Comparison of ENCODE assay signal across 9 cellular contexts in genomic region chr12:122874081-122874480, GRCh38. TPM values are rescaled to one million over a fixed set of nuclear protein-coding genes. Genes with fewer than 3 reads are reported as not detected.
DNase-seq lines count a peak whose midpoint lies in the region; ATAC-seq and TF ChIP-seq lines count a peak whose summit lies in the region.
"Had no signal": no experiment of that assay in that cellular context is flagged by ENCODE, and none has a peak within 500 bp of the region (broad histone marks: within the 10 kb centered on the region; RNA-seq: fewer than 3 reads in every experiment).

No MANE protein-coding gene starts in this region.

- H3K9me3 Mint-ChIP-seq in GM23338 = no peaks in the 10 kb centered on the region
- no peaks in the 10 kb centered on the region for H3K9me3 Mint-ChIP-seq in activated CD4-positive, alpha-beta T cell treated with anti-CD3 and anti-CD28 coated beads, Interleukin-2, amount 10 ng/mL, durations not matched to agents 24 days and 14 days
- no peaks in the 10 kb centered on the region for H3K9me3 Mint-ChIP-seq in endodermal cell

- no peak overlapping the region for H3K27ac Mint-ChIP-seq in GM23338
- no peak overlapping the region for H3K27ac Mint-ChIP-seq in activated CD4-positive, alpha-beta T cell treated with anti-CD3 and anti-CD28 coated beads, Interleukin-2, amount 10 ng/mL, durations not matched to agents 24 days and 14 days
- H3K27ac Mint-ChIP-seq in endodermal cell = no peak overlapping the region

- H4K20me1 ChIP-seq in GM23338 (replicated peaks; ENCODE audit: insufficient read depth) = peaks cover 83% of the 10 kb centered on the region
- H4K20me1 ChIP-seq in osteoblast (ENCODE audit: insufficient read depth, low read length) = peaks cover 45% of the 10 kb centered on the region

- H3K79me2 ChIP-seq in GM23338 (replicated peaks; ENCODE audit: insufficient read depth) = peaks cover 23% of the 10 kb centered on the region
- peaks cover 99% of the 10 kb centered on the region for H3K79me2 ChIP-seq in osteoblast (ENCODE audit: insufficient read depth, low read length)

- no peak overlapping the region for H3K9ac ChIP-seq in endodermal cell (ENCODE audit: extremely low read depth, low read length, poor library complexity, severe bottlenecking)

- H3K27me3 Mint-ChIP-seq in GM23338 (ENCODE audit: insufficient read depth, low read depth, poor library complexity) (peaks cover 99% of the 10 kb centered on the region), endodermal cell (ENCODE audit: insufficient read depth) (peaks cover 100% of the 10 kb centered on the region)
- H3K27me3 Mint-ChIP-seq in activated CD4-positive, alpha-beta T cell treated with anti-CD3 and anti-CD28 coated beads, Interleukin-2, amount 10 ng/mL, durations not matched to agents 24 days and 14 days = peaks cover 20% of the 10 kb centered on the region

- H3K9me3 ChIP-seq in endodermal cell (ENCODE audit: control insufficient read depth, low read length) = no peaks in the 10 kb centered on the region
- no peaks in the 10 kb centered on the region for H3K9me3 ChIP-seq in osteoblast (ENCODE audit: low read depth, low read length)

- no peak for TF ChIP-seq CTCF in GM23338 (conservative IDR thresholded peaks at IDR 0.05; ENCODE audit: low read depth in 2 of 2)
- TF ChIP-seq CTCF in endodermal cell (conservative IDR thresholded peaks at IDR 0.05) = peak; percentile 48
- no peak for TF ChIP-seq CTCF in osteoblast (IDR thresholded peaks at IDR 0.05; ENCODE audit: extremely low read depth, low read depth, low read length)

- H3K4me1 ChIP-seq in GM23338 (ENCODE audit: insufficient read depth) (peaks cover 37% of the 10 kb centered on the region), endodermal cell (ENCODE audit: control insufficient read depth, insufficient read depth, low read length) (peaks cover 11% of the 10 kb centered on the region), osteoblast (ENCODE audit: insufficient read depth, low read length) (peaks cover 19% of the 10 kb centered on the region)

- H3K4me2 ChIP-seq in GM23338 (no peak overlapping the region), osteoblast (ENCODE audit: insufficient read depth, low read length) (no peak overlapping the region)

- peak; percentile 48 for ATAC-seq in GM23338
- ATAC-seq in HG02678 (IDR thresholded peaks at IDR 0.05; ENCODE audit: unreplicated experiment) = no peak
- no peak for ATAC-seq in GM19452 (IDR thresholded peaks at IDR 0.05; ENCODE audit: unreplicated experiment)

- whole genome bisulfite sequencing in endodermal cell (ENCODE audit: insufficient coverage in 1 of 2, insufficient read length in 1 of 2), 2 experiments = 48 to 49% methylated on average over 10 to 12 of the region's 12 CpGs

- H3K4me3 ChIP-seq in GM23338 (no peak overlapping the region), endodermal cell (ENCODE audit: low read length) (no peak overlapping the region), osteoblast (ENCODE audit: insufficient read depth, low read length) (no peak overlapping the region)

- no peaks in the 10 kb centered on the region; the same call in 1 of the 2 replicates for H3F3A ChIP-seq in GM23338 (replicated peaks; ENCODE audit: low read depth)

- H2AFZ ChIP-seq in GM23338 (no peak overlapping the region), osteoblast (ENCODE audit: low read length) (no peak overlapping the region)

- H3K36me3 ChIP-seq in GM23338 (ENCODE audit: insufficient read depth) (no peaks in the 10 kb centered on the region), endodermal cell (ENCODE audit: control insufficient read depth, insufficient read depth, low read length) (peaks cover 20% of the 10 kb centered on the region), osteoblast (ENCODE audit: insufficient read depth, low read length) (peaks cover 21% of the 10 kb centered on the region)

- H3K27ac ChIP-seq in GM23338 (ENCODE audit: low read depth) (no peak overlapping the region), endodermal cell (ENCODE audit: low read depth, low read length) (no peak overlapping the region), osteoblast (ENCODE audit: low read depth, low read length) (no peak overlapping the region)

- intact Hi-C loops in activated CD4-positive, alpha-beta T cell treated with anti-CD3 and anti-CD28 coated beads, Interleukin-2, amount 10 ng/mL, durations not matched to agents 24 days and 14 days (cut with micrococcal nuclease) = loop anchor here (2.0 to 10.0 kb wide), 2 partner anchors 25 to 201 kb away; no protein-coding TSS in a partner anchor

- H3K4me3 Mint-ChIP-seq in GM23338 = no peak overlapping the region
- H3K4me3 Mint-ChIP-seq in activated CD4-positive, alpha-beta T cell treated with anti-CD3 and anti-CD28 coated beads, Interleukin-2, amount 10 ng/mL, durations not matched to agents 24 days and 14 days = no peak overlapping the region
- H3K4me3 Mint-ChIP-seq in endodermal cell = no peak overlapping the region

- H3K36me3 Mint-ChIP-seq in GM23338 (ENCODE audit: low read depth) = peaks cover 27% of the 10 kb centered on the region
- H3K36me3 Mint-ChIP-seq in activated CD4-positive, alpha-beta T cell treated with anti-CD3 and anti-CD28 coated beads, Interleukin-2, amount 10 ng/mL, durations not matched to agents 24 days and 14 days (ENCODE audit: low read depth) = peaks cover 46% of the 10 kb centered on the region
- H3K36me3 Mint-ChIP-seq in endodermal cell (ENCODE audit: low read depth) = peaks cover 31% of the 10 kb centered on the region

- H3K9me2 ChIP-seq in GM23338 (ENCODE audit: insufficient read depth) = no peaks in the 10 kb centered on the region

- peaks cover 36% of the 10 kb centered on the region for H3K4me1 Mint-ChIP-seq in GM23338
- H3K4me1 Mint-ChIP-seq in activated CD4-positive, alpha-beta T cell treated with anti-CD3 and anti-CD28 coated beads, Interleukin-2, amount 10 ng/mL, durations not matched to agents 24 days and 14 days = peaks cover 66% of the 10 kb centered on the region
- peaks cover 31% of the 10 kb centered on the region for H3K4me1 Mint-ChIP-seq in endodermal cell

- DNase-seq in GM23338 (ENCODE audit: low spot score) (peak; percentile 64), endodermal cell (peak; percentile 74), osteoblast (ENCODE audit: insufficient read length, low spot score, missing footprints) (no peak), DMS53 (lab: John Stamatoyannopoulos, UW) (no peak)
- DNase-seq in activated CD4-positive, alpha-beta T cell treated with anti-CD3 and anti-CD28 coated beads, Interleukin-2, amount 10 ng/mL, durations not matched to agents 24 days and 14 days = peak; percentile 77
- DNase-seq in stimulated activated CD4-positive, alpha-beta T cell treated with anti-CD3 and anti-CD28 coated beads, Interleukin-2, amount 100 ng/mL, for 24 hours = peak; percentile 55 to 62
- DNase-seq: activated CD4-positive, CD25-positive, alpha-beta regulatory T cell had no signal

- H3K27me3 ChIP-seq in GM23338 (ENCODE audit: insufficient read depth) (peaks cover 98% of the 10 kb centered on the region), endodermal cell (ENCODE audit: control insufficient read depth, insufficient read depth, low read length, poor library complexity, severe bottlenecking) (peaks cover 82% of the 10 kb centered on the region), osteoblast (ENCODE audit: insufficient read depth, low read length) (no peaks in the 10 kb centered on the region)

TF ChIP-seq in GM23338, 12 proteins besides CTCF, POLR2A, EP300 and RAD21 (continues in another document):
- TF ChIP-seq ZNF114 (CRISPR knock-in tag; IDR thresholded peaks at IDR 0.05) (no peak), REST (IDR thresholded peaks at IDR 0.05; ENCODE audit: unreplicated experiment) (no peak)

RNA-seq across cellular contexts. Expression of gene VPS37B, which starts 21.8 kb away (rescaled TPM):
- 10.4 and 10.9 TPM in 2 replicates for total RNA-seq in GM23338 (2014; rRNA removed; shearing (Covaris generic))
- polyA plus RNA-seq in GM23338 (2016; fragmentation: Nextera tagmentation; extraction: Ambion mirVana) = 6.7 and 6.8 TPM in 2 replicates
- total RNA-seq in activated CD4-positive, alpha-beta T cell treated with anti-CD3 and anti-CD28 coated beads, Interleukin-2, amount 10 ng/mL, durations not matched to agents 24 days and 14 days = 9.2 and 9.5 TPM in 2 replicates
- total RNA-seq in endodermal cell = 10 to 100 TPM; 22.7 to 24.1 TPM
- 28.1 TPM for polyA plus RNA-seq in endodermal cell (2013, experiment 1 of 2)
- polyA plus RNA-seq in endodermal cell (2013, experiment 2 of 2) = 28.9 TPM
- 19.2 and 20.6 TPM in 2 replicates for total RNA-seq in osteoblast

RNA-seq across cellular contexts. Expression of gene HIP1R, which starts 38.8 kb away (rescaled TPM):
- total RNA-seq in GM23338 (2014; rRNA removed; shearing (Covaris generic)) = 19.9 and 22.1 TPM in 2 replicates
- 6.7 and 8.0 TPM in 2 replicates for polyA plus RNA-seq in GM23338 (2016; fragmentation: Nextera tagmentation; extraction: Ambion mirVana)
- total RNA-seq in activated CD4-positive, alpha-beta T cell treated with anti-CD3 and anti-CD28 coated beads, Interleukin-2, amount 10 ng/mL, durations not matched to agents 24 days and 14 days = 23.8 and 25.8 TPM in 2 replicates
- 10 to 100 TPM; 24.5 to 24.9 TPM for total RNA-seq in endodermal cell
- 22.0 TPM for polyA plus RNA-seq in endodermal cell (2013, experiment 1 of 2)
- polyA plus RNA-seq in endodermal cell (2013, experiment 2 of 2) = 21.2 TPM
- total RNA-seq in osteoblast = 19.4 and 21.0 TPM in 2 replicates

Comparison
In these comparisons a context has a peak if more than half of its experiments do, and no peak if none do; other contexts are left out.
1. DNase-seq: peak in GM23338 (single experiment), activated CD4-positive, alpha-beta T cell treated with anti-CD3 and anti-CD28 coated beads, Interleukin-2, amount 10 ng/mL, durations not matched to agents 24 days and 14 days (single experiment), endodermal cell (single experiment) and stimulated activated CD4-positive, alpha-beta T cell treated with anti-CD3 and anti-CD28 coated beads, Interleukin-2, amount 100 ng/mL, for 24 hours (2 of 2); none in osteoblast (single experiment) and DMS53 (single experiment).